ENCODE assay signal across 14 cellular contexts in genomic region chr12:8989425-8989824, GRCh38. TPM values are rescaled to one million over a fixed set of nuclear protein-coding genes. Genes with fewer than 3 reads are reported as not detected.
DNase-seq lines count a peak whose midpoint lies in the region; ATAC-seq and TF ChIP-seq lines count a peak whose summit lies in the region.
"Had no signal": no experiment of that assay in that cellular context is flagged by ENCODE, and none has a peak within 500 bp of the region (broad histone marks: within the 10 kb centered on the region; RNA-seq: fewer than 3 reads in every experiment).

Gene KLRG1 (plus strand): TSS chr12:8989546. CDS start chr12:8989636, 90 bp downstream.

- POLR2A ChIA-PET in activated CD4-positive, alpha-beta T cell treated with anti-CD3 and anti-CD28 coated beads, Interleukin-2, amount 10 ng/mL, durations not matched to agents 7 days and 5 days (lab: Charles Lee), result no interaction called here

- H3K27ac Mint-ChIP-seq in activated CD4-positive, alpha-beta T cell treated with anti-CD3 and anti-CD28 coated beads, Interleukin-2, amount 10 ng/mL, durations not matched to agents 7 days and 5 days, result peak within 1 kb of the TSS; percentile 38
- H3K27ac Mint-ChIP-seq in activated naive CD8-positive, alpha-beta T cell treated with anti-CD3 and anti-CD28 coated beads, Interleukin-2, amount 50 U/mL, for 24 hours, result peak within 1 kb of the TSS; percentile 79
- H3K27ac Mint-ChIP-seq in stimulated activated naive B cell treated with anti-CD40 and anti-IgM and Interleukin-4, amounts not matched to agents 10 μg/mL and 1 μg/mL and 100 μg/mL, for 72 hours, result no peak within 1 kb of the TSS
- H3K27ac Mint-ChIP-seq in Calu3 (ENCODE audit: unreplicated experiment), result no peak within 1 kb of the TSS
- H3K27ac Mint-ChIP-seq: progenitor cell of endocrine pancreas had no signal

- intact Hi-C loops in Calu3 (cut with micrococcal nuclease; ENCODE audit: unreplicated experiment), result no loop called here

- no peak for TF ChIP-seq CTCF in Calu3 (IDR thresholded peaks at IDR 0.05; ENCODE audit: unreplicated experiment)

- peaks cover 6% of the 10 kb centered on the region for H3K36me3 Mint-ChIP-seq in activated CD4-positive, alpha-beta T cell treated with anti-CD3 and anti-CD28 coated beads, Interleukin-2, amount 10 ng/mL, durations not matched to agents 7 days and 5 days (ENCODE audit: low read depth)
- H3K36me3 Mint-ChIP-seq in activated naive CD8-positive, alpha-beta T cell treated with anti-CD3 and anti-CD28 coated beads, Interleukin-2, amount 50 U/mL, for 24 hours (ENCODE audit: low read depth), result peaks cover 3% of the 10 kb centered on the region
- no peaks in the 10 kb centered on the region for H3K36me3 Mint-ChIP-seq in stimulated activated naive B cell treated with anti-CD40 and anti-IgM and Interleukin-4, amounts not matched to agents 10 μg/mL and 1 μg/mL and 100 μg/mL, for 72 hours
- no peaks in the 10 kb centered on the region for H3K36me3 Mint-ChIP-seq in Calu3 (ENCODE audit: insufficient read depth, unreplicated experiment)

- H3K4me1 Mint-ChIP-seq in activated CD4-positive, alpha-beta T cell treated with anti-CD3 and anti-CD28 coated beads, Interleukin-2, amount 10 ng/mL, durations not matched to agents 7 days and 5 days, result peaks cover 33% of the 10 kb centered on the region
- H3K4me1 Mint-ChIP-seq in activated naive CD8-positive, alpha-beta T cell treated with anti-CD3 and anti-CD28 coated beads, Interleukin-2, amount 50 U/mL, for 24 hours, result peaks cover 76% of the 10 kb centered on the region
- peaks cover 14 to 31% of the 10 kb centered on the region in 2 donors for H3K4me1 Mint-ChIP-seq in stimulated activated naive B cell treated with anti-CD40 and anti-IgM and Interleukin-4, amounts not matched to agents 10 μg/mL and 1 μg/mL and 100 μg/mL, for 72 hours
- no peaks in the 10 kb centered on the region for H3K4me1 Mint-ChIP-seq in Calu3 (ENCODE audit: low read depth, unreplicated experiment)

- CTCF ChIA-PET in activated CD4-positive, alpha-beta T cell treated with anti-CD3 and anti-CD28 coated beads, Interleukin-2, amount 10 ng/mL, durations not matched to agents 7 days and 5 days (lab: Charles Lee), result interaction anchor here (0.7 kb wide), 1 partner anchor 69 kb away, joined by 3 read pairs; no protein-coding TSS in a partner anchor
- CTCF ChIA-PET in Calu3 (lab: Charles Lee), result no interaction called here

- no peak within 1 kb of the TSS for H3K4me3 Mint-ChIP-seq in activated CD4-positive, alpha-beta T cell treated with anti-CD3 and anti-CD28 coated beads, Interleukin-2, amount 10 ng/mL, durations not matched to agents 7 days and 5 days
- H3K4me3 Mint-ChIP-seq in activated naive CD8-positive, alpha-beta T cell treated with anti-CD3 and anti-CD28 coated beads, Interleukin-2, amount 50 U/mL, for 24 hours, result peak within 1 kb of the TSS; percentile 70
- H3K4me3 Mint-ChIP-seq in stimulated activated naive B cell treated with anti-CD40 and anti-IgM and Interleukin-4, amounts not matched to agents 10 μg/mL and 1 μg/mL and 100 μg/mL, for 72 hours, result peak within 1 kb of the TSS; percentile 25 to 35
- H3K4me3 Mint-ChIP-seq in Calu3 (ENCODE audit: low read depth, unreplicated experiment), result no peak within 1 kb of the TSS

- peaks cover 2% of the 10 kb centered on the region for H3K9me3 Mint-ChIP-seq in activated CD4-positive, alpha-beta T cell treated with anti-CD3 and anti-CD28 coated beads, Interleukin-2, amount 10 ng/mL, durations not matched to agents 7 days and 5 days
- H3K9me3 Mint-ChIP-seq in activated naive CD8-positive, alpha-beta T cell treated with anti-CD3 and anti-CD28 coated beads, Interleukin-2, amount 50 U/mL, for 24 hours, result no peaks in the 10 kb centered on the region
- H3K9me3 Mint-ChIP-seq in stimulated activated naive B cell treated with anti-CD40 and anti-IgM and Interleukin-4, amounts not matched to agents 10 μg/mL and 1 μg/mL and 100 μg/mL, for 72 hours, result no peaks in the 10 kb centered on the region
- H3K9me3 Mint-ChIP-seq in Calu3 (ENCODE audit: low read depth, unreplicated experiment), result no peaks in the 10 kb centered on the region

- no peaks in the 10 kb centered on the region for H3K27me3 Mint-ChIP-seq in activated CD4-positive, alpha-beta T cell treated with anti-CD3 and anti-CD28 coated beads, Interleukin-2, amount 10 ng/mL, durations not matched to agents 7 days and 5 days
- H3K27me3 Mint-ChIP-seq in activated naive CD8-positive, alpha-beta T cell treated with anti-CD3 and anti-CD28 coated beads, Interleukin-2, amount 50 U/mL, for 24 hours, result no peaks in the 10 kb centered on the region
- H3K27me3 Mint-ChIP-seq in stimulated activated naive B cell treated with anti-CD40 and anti-IgM and Interleukin-4, amounts not matched to agents 10 μg/mL and 1 μg/mL and 100 μg/mL, for 72 hours, result no peaks in the 10 kb centered on the region
- H3K27me3 Mint-ChIP-seq in Calu3 (ENCODE audit: unreplicated experiment), result peaks cover 3% of the 10 kb centered on the region
- H3K27me3 Mint-ChIP-seq: progenitor cell of endocrine pancreas had no signal

- BruUV-seq in Calu3 (replicated peaks; lab: Mats Ljungman, UMichigan), result no TSS peak

- peak; percentile 80 for ATAC-seq in activated naive CD8-positive, alpha-beta T cell treated with anti-CD3 and anti-CD28 coated beads, Interleukin-2, amount 50 U/mL, for 24 hours
- ATAC-seq in stimulated activated naive B cell treated with anti-CD40 and anti-IgM and Interleukin-4, amounts not matched to agents 10 μg/mL and 1 μg/mL and 100 μg/mL, for 72 hours (replicated peaks), result peak; percentile 85 to 93
- ATAC-seq: A549 had no signal

- no peak for DNase-seq in activated CD4-positive, alpha-beta T cell treated with anti-CD3 and anti-CD28 coated beads, Interleukin-2, amount 10 ng/mL, durations not matched to agents 7 days and 5 days
- no peak for DNase-seq in activated CD4-positive, alpha-beta T cell treated with anti-CD3 and anti-CD28 coated beads, Interleukin-2, amount 50 U/mL, for 48 hours
- peak; percentile 35 for DNase-seq in NOMO-1 treated with dmso at 0.1 percent for 144 hours (lab: John Stamatoyannopoulos, UW; ENCODE audit: unreplicated experiment)
- DNase-seq in activated naive CD8-positive, alpha-beta T cell treated with anti-CD3 and anti-CD28 coated beads, Interleukin-2, amount 50 U/mL, for 24 hours, result no peak
- no peak for DNase-seq in stimulated activated naive B cell treated with anti-CD40 and anti-IgM and Interleukin-4, amounts not matched to agents 10 μg/mL and 1 μg/mL and 100 μg/mL, for 72 hours
- no peak for DNase-seq in UCSD-AML1 (lab: John Stamatoyannopoulos, UW; ENCODE audit: unreplicated experiment)
- DNase-seq in Calu3, result no peak
- DNase-seq in midbrain (lab: John Stamatoyannopoulos, UW), result no peak
- DNase-seq: amygdala; DMS79; NCI-H1105; stimulated activated CD4-positive, alpha-beta T cell treated with anti-CD3 and anti-CD28 coated beads, Interleukin-1b, Interleukin-23, amount 100 ng/mL, for 48 hours had no signal

RNA-seq across cellular contexts. Expression of gene KLRG1, which starts in this region (rescaled TPM):
- 1 to 10 TPM; 3.0 to 4.4 TPM for total RNA-seq in activated CD4-positive, alpha-beta T cell treated with anti-CD3 and anti-CD28 coated beads, Interleukin-2, amount 10 ng/mL, durations not matched to agents 7 days and 5 days
- total RNA-seq in Calu3 (2022), result 0.38 and 0.66 TPM in 2 replicates

Comparison
In these comparisons a context has a peak if more than half of its experiments do, and no peak if none do; other contexts are left out.
1. H3K27ac Mint-ChIP-seq: peak in activated CD4-positive, alpha-beta T cell treated with anti-CD3 and anti-CD28 coated beads, Interleukin-2, amount 10 ng/mL, durations not matched to agents 7 days and 5 days (single experiment) and activated naive CD8-positive, alpha-beta T cell treated with anti-CD3 and anti-CD28 coated beads, Interleukin-2, amount 50 U/mL, for 24 hours (single experiment); none in stimulated activated naive B cell treated with anti-CD40 and anti-IgM and Interleukin-4, amounts not matched to agents 10 μg/mL and 1 μg/mL and 100 μg/mL, for 72 hours (single experiment) and Calu3 (single experiment).
2. H3K4me3 Mint-ChIP-seq: peak in activated naive CD8-positive, alpha-beta T cell treated with anti-CD3 and anti-CD28 coated beads, Interleukin-2, amount 50 U/mL, for 24 hours (single experiment) and stimulated activated naive B cell treated with anti-CD40 and anti-IgM and Interleukin-4, amounts not matched to agents 10 μg/mL and 1 μg/mL and 100 μg/mL, for 72 hours (2 of 2); none in activated CD4-positive, alpha-beta T cell treated with anti-CD3 and anti-CD28 coated beads, Interleukin-2, amount 10 ng/mL, durations not matched to agents 7 days and 5 days (single experiment) and Calu3 (single experiment).